Comparison of ENCODE assay signal across 8 cellular contexts in genomic region chr1:185156854-185157598, GRCh38. TPM values are rescaled to one million over a fixed set of nuclear protein-coding genes. Genes with fewer than 3 reads are reported as not detected.
DNase-seq lines count a peak whose midpoint lies in the region; ATAC-seq and FAIRE-seq lines count a peak whose summit lies in the region.

SWT1 (plus strand) TSS chr1:185157167; CDS start chr1:185160842, 3,675 bp downstream.
TRMT1L (minus strand) TSS chr1:185156953; CDS start chr1:185156712, 241 bp downstream.

- peak; percentile 98 for FAIRE-seq in endometrium (lab: Jason Lieb, UNC)

- peak; percentile 91 for ATAC-seq in GM21381 (IDR thresholded peaks at IDR 0.05; ENCODE audit: unreplicated experiment)

- peak within 1 kb of the TSS; percentile 92 for H3K4me3 ChIP-seq in NT2/D1 (ENCODE audit: insufficient read length, low read depth)
- peak within 1 kb of the TSS; percentile 84 for H3K4me3 ChIP-seq in mesodermal cell (ENCODE audit: extremely low read depth, insufficient read depth, low read length, poor library complexity, severe bottlenecking)

- peak within 1 kb of the TSS; percentile 96 for H3K27ac ChIP-seq in mesodermal cell (ENCODE audit: low read depth, low read length, severe bottlenecking)

- H3K4me1 ChIP-seq in NT2/D1 (ENCODE audit: insufficient read depth, insufficient read length) (no peaks in the 10 kb centered on the region), mesodermal cell (ENCODE audit: control insufficient read depth, insufficient read depth, low read length, poor library complexity, severe bottlenecking) (peaks cover 3% of the 10 kb centered on the region)

- DNase-seq in COR-L47 (lab: John Stamatoyannopoulos, UW) (peak; percentile 99), HUDEP-2 (lab: John Stamatoyannopoulos, UW; ENCODE audit: unreplicated experiment in 76 of 76) (peak; percentile 48 to 99 (median 96)), NT2/D1 (ENCODE audit: low read depth, low spot score) (peak; percentile 100)
- peak; percentile 98 for DNase-seq in activated CD8-positive, alpha-beta memory T cell treated with anti-CD3 and anti-CD28 coated beads, Interleukin-2, amount 50 U/mL, for 4 hours
- peak; percentile 96 to 98 for DNase-seq in stimulated activated CD8-positive, alpha-beta memory T cell treated with anti-CD3 and anti-CD28 coated beads, Interleukin-15, amount 100 ng/mL, for 4 hours (ENCODE audit: low read depth in 2 of 2)

- H3K27me3 ChIP-seq in NT2/D1 (ENCODE audit: insufficient read depth, insufficient read length), result peaks cover 8% of the 10 kb centered on the region

- H3K9me3 ChIP-seq in NT2/D1 (ENCODE audit: insufficient read depth, low read length) (no peaks in the 10 kb centered on the region), mesodermal cell (ENCODE audit: control insufficient read depth, low read length) (no peaks in the 10 kb centered on the region)

- H3K9ac ChIP-seq in NT2/D1 (ENCODE audit: insufficient read length, low read depth), result peak within 1 kb of the TSS; percentile 97

- WGBS in mesodermal cell (ENCODE audit: insufficient coverage in 2 of 2), 2 experiments, result 0% methylated on average over 24 to 32 of the region's 63 CpGs

- H3K36me3 ChIP-seq in NT2/D1 (ENCODE audit: insufficient read depth, insufficient read length, low read length), result peaks cover 4% of the 10 kb centered on the region
- no peaks in the 10 kb centered on the region for H3K36me3 ChIP-seq in mesodermal cell (ENCODE audit: control insufficient read depth, insufficient read depth, low read length)

RNA-seq across cellular contexts. Expression of gene SWT1, which starts in this region (rescaled TPM):
- polyA plus RNA-seq in mesodermal cell (2013, experiment 1 of 2), result 9.0 TPM
- polyA plus RNA-seq in mesodermal cell (2013, experiment 2 of 2), result 8.7 TPM

RNA-seq across cellular contexts. Expression of gene TRMT1L, which starts in this region (rescaled TPM):
- polyA plus RNA-seq in mesodermal cell (2013, experiment 1 of 2), result 23.3 TPM
- 24.2 TPM for polyA plus RNA-seq in mesodermal cell (2013, experiment 2 of 2)

Comparison
In these comparisons a context has a peak if more than half of its experiments do, and no peak if none do; other contexts are left out.
1. Peak in every context shown above with its lines: DNase-seq, ATAC-seq, H3K4me3 ChIP-seq and H3K27ac ChIP-seq.